Comparison of ENCODE assay signal across 30 cellular contexts in the genomic region with DNA sequence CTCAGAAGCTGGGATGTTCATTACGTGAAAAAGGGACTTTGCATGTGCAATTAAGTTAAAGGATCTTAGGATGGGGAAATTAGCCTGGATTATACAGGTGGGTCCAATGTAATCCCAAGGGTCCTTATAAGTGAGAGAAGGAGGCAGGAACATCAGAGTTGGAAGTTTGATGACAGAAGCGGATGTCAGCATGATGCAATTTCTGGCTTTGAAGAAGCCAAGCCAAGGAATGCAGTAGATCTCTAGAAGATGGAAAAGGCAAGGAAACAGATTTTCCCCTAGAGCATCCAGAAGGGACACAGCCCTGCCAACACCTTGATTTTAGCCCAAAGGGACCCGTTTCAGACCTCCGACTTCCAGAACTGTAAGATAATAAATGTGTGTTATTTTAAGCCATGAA.
"Had no signal": no experiment of that assay in that cellular context is flagged by ENCODE, and none has a peak within 500 bp of the region (broad histone marks: within the 10 kb centered on the region; RNA-seq: fewer than 3 reads in every experiment).

No MANE protein-coding gene starts in this region.

- H3K27ac ChIP-seq: neural progenitor cell, ovary, parathyroid adenoma, psoas muscle, right lobe of liver, sigmoid colon, suprapubic skin, testis, tibial artery, transverse colon, upper lobe of right lung, uterus had no signal

- H3K9ac ChIP-seq: neural progenitor cell, parathyroid adenoma had no signal

- ATAC-seq: natural killer cell; psoas muscle; right cardiac atrium; right lobe of liver; stimulated activated memory B cell treated with anti-CD40 and anti-IgM and Interleukin-4, amounts not matched to agents 10 μg/mL and 1 μg/mL and 100 μg/mL, for 72 hours; stimulated activated naive CD8-positive, alpha-beta T cell treated with anti-CD3 and anti-CD28 coated beads, Interleukin-15, amount 100 ng/mL, for 72 hours; stimulated activated naive CD8-positive, alpha-beta T cell treated with anti-CD3 and anti-CD28 coated beads, Interleukin-15, Interleukin-2, amounts not matched to agents 100 U/mL and 50 U/mL, for 24 hours; upper lobe of right lung had no signal

- DNase-seq: natural killer cell; occipital lobe; ovary; posterior cingulate gyrus; psoas muscle; right cardiac atrium; right lobe of liver; sigmoid colon; small intestine; stimulated activated CD4-positive, alpha-beta T cell treated with anti-CD3 and anti-CD28 coated beads, Interleukin-12 subunit alpha, Interleukin-12 subunit beta, amount 100 ng/mL, for 4 hours; stimulated activated CD4-positive, alpha-beta T cell treated with anti-CD3 and anti-CD28 coated beads, Interleukin-1b, Interleukin-23, amount 100 ng/mL, for 48 hours; stimulated activated CD4-positive, alpha-beta T cell treated with anti-CD3 and anti-CD28 coated beads, Interleukin-4, amount 100 ng/mL, for 1 hour; stimulated activated CD4-positive, alpha-beta T cell treated with anti-CD3 and anti-CD28 coated beads, Interleukin-4, amount 100 ng/mL, for 4 hours; stimulated activated CD8-positive, alpha-beta memory T cell treated with anti-CD3 and anti-CD28 coated beads, Interleukin-4, amount 100 ng/mL, for 48 hours; stimulated activated naive CD4-positive, alpha-beta T cell; stimulated activated naive CD8-positive, alpha-beta T cell treated with anti-CD3 and anti-CD28 coated beads, Interleukin-15, amount 100 ng/mL, for 72 hours; stimulated activated naive CD8-positive, alpha-beta T cell treated with anti-CD3 and anti-CD28 coated beads, Interleukin-15, Interleukin-2, amounts not matched to agents 100 U/mL and 50 U/mL, for 24 hours; substantia nigra; testis; tibial artery; transverse colon; upper lobe of right lung; uterus had no signal

- H3K4me2 ChIP-seq: neural progenitor cell had no signal

- H3K36me3 Mint-ChIP-seq: natural killer cell; neural progenitor cell; stimulated activated memory B cell treated with anti-CD40 and anti-IgM and Interleukin-4, amounts not matched to agents 10 μg/mL and 1 μg/mL and 100 μg/mL, for 72 hours; type B pancreatic cell had no signal

- H3K79me2 ChIP-seq: parathyroid adenoma had no signal

- H3K36me3 ChIP-seq: neural progenitor cell, ovary, right lobe of liver, sigmoid colon, suprapubic skin, tibial artery, transverse colon, upper lobe of right lung, uterus had no signal

- H3K27me3 Mint-ChIP-seq: stimulated activated memory B cell treated with anti-CD40 and anti-IgM and Interleukin-4, amounts not matched to agents 10 μg/mL and 1 μg/mL and 100 μg/mL, for 72 hours had no signal

- H3K27ac Mint-ChIP-seq: natural killer cell; nephron; neural progenitor cell; progenitor cell of endocrine pancreas; stimulated activated memory B cell treated with anti-CD40 and anti-IgM and Interleukin-4, amounts not matched to agents 10 μg/mL and 1 μg/mL and 100 μg/mL, for 72 hours; stimulated activated naive CD8-positive, alpha-beta T cell treated with anti-CD3 and anti-CD28 coated beads, Interleukin-15, amount 100 ng/mL, for 72 hours; type B pancreatic cell had no signal

- H3K4me1 ChIP-seq: parathyroid adenoma, psoas muscle, right lobe of liver, sigmoid colon, suprapubic skin, testis, transverse colon, upper lobe of right lung, uterus had no signal

- H3K4me3 Mint-ChIP-seq: natural killer cell; nephron; neural progenitor cell; stimulated activated memory B cell treated with anti-CD40 and anti-IgM and Interleukin-4, amounts not matched to agents 10 μg/mL and 1 μg/mL and 100 μg/mL, for 72 hours; stimulated activated naive CD8-positive, alpha-beta T cell treated with anti-CD3 and anti-CD28 coated beads, Interleukin-15, amount 100 ng/mL, for 72 hours; type B pancreatic cell had no signal

- H3K27me3 ChIP-seq: neural progenitor cell, ovary, right lobe of liver, sigmoid colon, testis, tibial artery, transverse colon, upper lobe of right lung, uterus had no signal

- H2AFZ ChIP-seq: neural progenitor cell, parathyroid adenoma had no signal

- H3K9me3 Mint-ChIP-seq: nephron; stimulated activated memory B cell treated with anti-CD40 and anti-IgM and Interleukin-4, amounts not matched to agents 10 μg/mL and 1 μg/mL and 100 μg/mL, for 72 hours; stimulated activated naive CD8-positive, alpha-beta T cell treated with anti-CD3 and anti-CD28 coated beads, Interleukin-15, amount 100 ng/mL, for 72 hours had no signal

- H3K4me3 ChIP-seq: neural progenitor cell, ovary, psoas muscle, right lobe of liver, sigmoid colon, suprapubic skin, testis, tibial artery, transverse colon, upper lobe of right lung, uterus had no signal

- H3K4me1 Mint-ChIP-seq: natural killer cell; nephron; stimulated activated memory B cell treated with anti-CD40 and anti-IgM and Interleukin-4, amounts not matched to agents 10 μg/mL and 1 μg/mL and 100 μg/mL, for 72 hours; stimulated activated naive CD8-positive, alpha-beta T cell treated with anti-CD3 and anti-CD28 coated beads, Interleukin-15, amount 100 ng/mL, for 72 hours had no signal

- H3K9me3 ChIP-seq: ovary, psoas muscle, right lobe of liver, sigmoid colon, suprapubic skin, testis, tibial artery, transverse colon, upper lobe of right lung, uterus had no signal
